Comparison of ENCODE assay signal across 1 cellular context in the genomic region with DNA sequence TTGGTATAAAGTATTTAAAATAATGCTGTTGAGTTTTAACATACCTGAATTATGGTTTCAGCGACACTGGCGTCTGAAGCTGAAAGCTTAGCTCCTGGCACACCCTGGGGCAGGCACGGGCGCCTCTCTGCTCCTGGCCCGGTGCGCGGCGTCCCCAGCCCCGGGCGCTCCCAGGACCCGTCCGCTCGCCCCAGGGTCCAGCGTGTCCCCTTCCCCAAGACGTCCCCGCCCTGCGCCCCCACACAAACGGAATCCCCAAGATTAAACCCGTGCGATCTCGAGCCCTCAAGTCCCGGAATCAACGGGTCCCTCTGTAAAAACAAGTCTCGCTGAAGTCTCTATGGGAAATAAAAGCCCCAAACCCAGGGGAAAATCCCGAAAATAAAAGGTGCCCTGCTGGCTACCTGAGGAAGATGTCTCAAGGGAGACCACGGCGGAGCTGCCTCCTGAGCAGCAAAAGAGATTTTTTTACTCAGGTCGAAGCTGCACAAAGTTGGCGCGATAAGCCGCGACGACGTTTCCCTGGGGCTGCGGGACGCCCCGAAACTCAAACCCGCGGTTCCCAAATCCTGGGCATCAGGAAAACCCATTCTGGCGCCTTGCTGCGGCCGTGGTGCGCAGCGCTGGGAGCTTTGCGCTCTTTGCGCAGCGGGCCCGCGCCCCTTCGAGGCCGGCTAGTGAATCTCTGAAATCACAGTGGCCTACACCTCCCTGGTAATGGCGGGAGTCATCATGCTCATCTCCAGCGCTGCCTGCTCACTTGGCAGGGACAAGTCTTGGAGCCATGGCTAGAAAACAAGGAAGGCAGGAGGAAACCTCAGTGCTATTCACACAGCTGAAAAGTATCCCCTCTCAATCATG.
TF ChIP-seq lines count a peak whose summit lies in the region.

No MANE protein-coding gene starts in this region.

TF ChIP-seq in HepG2, 621 proteins besides CTCF, POLR2A, EP300 and RAD21:
- TF ChIP-seq HNRNPLL (IDR thresholded peaks at IDR 0.05; ENCODE audit: low read depth, low read length, poor library complexity, severe bottlenecking) = peak; percentile 100
- TF ChIP-seq, protein P1, sequence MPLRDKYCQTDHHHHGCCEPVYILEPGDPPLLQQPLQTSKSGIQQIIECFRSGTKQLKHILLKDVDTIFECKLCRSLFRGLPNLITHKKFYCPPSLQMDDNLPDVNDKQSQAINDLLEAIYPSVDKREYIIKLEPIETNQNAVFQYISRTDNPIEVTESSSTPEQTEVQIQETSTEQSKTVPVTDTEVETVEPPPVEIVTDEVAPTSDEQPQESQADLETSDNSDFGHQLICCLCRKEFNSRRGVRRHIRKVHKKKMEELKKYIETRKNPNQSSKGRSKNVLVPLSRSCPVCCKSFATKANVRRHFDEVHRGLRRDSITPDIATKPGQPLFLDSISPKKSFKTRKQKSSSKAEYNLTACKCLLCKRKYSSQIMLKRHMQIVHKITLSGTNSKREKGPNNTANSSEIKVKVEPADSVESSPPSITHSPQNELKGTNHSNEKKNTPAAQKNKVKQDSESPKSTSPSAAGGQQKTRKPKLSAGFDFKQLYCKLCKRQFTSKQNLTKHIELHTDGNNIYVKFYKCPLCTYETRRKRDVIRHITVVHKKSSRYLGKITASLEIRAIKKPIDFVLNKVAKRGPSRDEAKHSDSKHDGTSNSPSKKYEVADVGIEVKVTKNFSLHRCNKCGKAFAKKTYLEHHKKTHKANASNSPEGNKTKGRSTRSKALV (CRISPR knock-in tag; IDR thresholded peaks at IDR 0.05) = peak; percentile 36; the same call in 1 of the 2 replicates
- TF ChIP-seq HNRNPH1 (optimal IDR thresholded peaks at IDR 0.05; ENCODE audit: low read depth, low read length) = peak; percentile 30
- TF ChIP-seq, protein P2, sequence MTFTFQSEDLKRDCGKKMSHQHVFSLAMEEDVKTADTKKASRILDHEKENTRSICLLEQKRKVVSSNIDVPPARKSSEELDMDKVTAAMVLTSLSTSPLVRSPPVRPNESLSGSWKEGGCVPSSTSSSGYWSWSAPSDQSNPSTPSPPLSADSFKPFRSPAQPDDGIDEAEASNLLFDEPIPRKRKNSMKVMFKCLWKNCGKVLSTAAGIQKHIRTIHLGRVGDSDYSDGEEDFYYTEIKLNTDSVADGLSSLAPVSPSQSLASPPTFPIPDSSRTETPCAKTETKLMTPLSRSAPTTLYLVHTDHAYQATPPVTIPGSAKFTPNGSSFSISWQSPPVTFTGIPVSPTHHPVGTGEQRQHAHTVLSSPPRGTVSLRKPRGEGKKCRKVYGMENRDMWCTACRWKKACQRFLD (CRISPR knock-in tag; IDR thresholded peaks at IDR 0.05; ENCODE audit: borderline replicate concordance) = no peak
- TF ChIP-seq, protein P3, sequence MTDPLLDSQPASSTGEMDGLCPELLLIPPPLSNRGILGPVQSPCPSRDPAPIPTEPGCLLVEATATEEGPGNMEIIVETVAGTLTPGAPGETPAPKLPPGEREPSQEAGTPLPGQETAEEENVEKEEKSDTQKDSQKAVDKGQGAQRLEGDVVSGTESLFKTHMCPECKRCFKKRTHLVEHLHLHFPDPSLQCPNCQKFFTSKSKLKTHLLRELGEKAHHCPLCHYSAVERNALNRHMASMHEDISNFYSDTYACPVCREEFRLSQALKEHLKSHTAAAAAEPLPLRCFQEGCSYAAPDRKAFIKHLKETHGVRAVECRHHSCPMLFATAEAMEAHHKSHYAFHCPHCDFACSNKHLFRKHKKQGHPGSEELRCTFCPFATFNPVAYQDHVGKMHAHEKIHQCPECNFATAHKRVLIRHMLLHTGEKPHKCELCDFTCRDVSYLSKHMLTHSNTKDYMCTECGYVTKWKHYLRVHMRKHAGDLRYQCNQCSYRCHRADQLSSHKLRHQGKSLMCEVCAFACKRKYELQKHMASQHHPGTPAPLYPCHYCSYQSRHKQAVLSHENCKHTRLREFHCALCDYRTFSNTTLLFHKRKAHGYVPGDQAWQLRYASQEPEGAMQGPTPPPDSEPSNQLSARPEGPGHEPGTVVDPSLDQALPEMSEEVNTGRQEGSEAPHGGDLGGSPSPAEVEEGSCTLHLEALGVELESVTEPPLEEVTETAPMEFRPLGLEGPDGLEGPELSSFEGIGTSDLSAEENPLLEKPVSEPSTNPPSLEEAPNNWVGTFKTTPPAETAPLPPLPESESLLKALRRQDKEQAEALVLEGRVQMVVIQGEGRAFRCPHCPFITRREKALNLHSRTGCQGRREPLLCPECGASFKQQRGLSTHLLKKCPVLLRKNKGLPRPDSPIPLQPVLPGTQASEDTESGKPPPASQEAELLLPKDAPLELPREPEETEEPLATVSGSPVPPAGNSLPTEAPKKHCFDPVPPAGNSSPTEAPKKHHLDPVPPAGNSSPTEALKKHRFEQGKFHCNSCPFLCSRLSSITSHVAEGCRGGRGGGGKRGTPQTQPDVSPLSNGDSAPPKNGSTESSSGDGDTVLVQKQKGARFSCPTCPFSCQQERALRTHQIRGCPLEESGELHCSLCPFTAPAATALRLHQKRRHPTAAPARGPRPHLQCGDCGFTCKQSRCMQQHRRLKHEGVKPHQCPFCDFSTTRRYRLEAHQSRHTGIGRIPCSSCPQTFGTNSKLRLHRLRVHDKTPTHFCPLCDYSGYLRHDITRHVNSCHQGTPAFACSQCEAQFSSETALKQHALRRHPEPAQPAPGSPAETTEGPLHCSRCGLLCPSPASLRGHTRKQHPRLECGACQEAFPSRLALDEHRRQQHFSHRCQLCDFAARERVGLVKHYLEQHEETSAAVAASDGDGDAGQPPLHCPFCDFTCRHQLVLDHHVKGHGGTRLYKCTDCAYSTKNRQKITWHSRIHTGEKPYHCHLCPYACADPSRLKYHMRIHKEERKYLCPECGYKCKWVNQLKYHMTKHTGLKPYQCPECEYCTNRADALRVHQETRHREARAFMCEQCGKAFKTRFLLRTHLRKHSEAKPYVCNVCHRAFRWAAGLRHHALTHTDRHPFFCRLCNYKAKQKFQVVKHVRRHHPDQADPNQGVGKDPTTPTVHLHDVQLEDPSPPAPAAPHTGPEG (CRISPR knock-in tag; IDR thresholded peaks at IDR 0.05) = no peak
- TF ChIP-seq, protein P4, sequence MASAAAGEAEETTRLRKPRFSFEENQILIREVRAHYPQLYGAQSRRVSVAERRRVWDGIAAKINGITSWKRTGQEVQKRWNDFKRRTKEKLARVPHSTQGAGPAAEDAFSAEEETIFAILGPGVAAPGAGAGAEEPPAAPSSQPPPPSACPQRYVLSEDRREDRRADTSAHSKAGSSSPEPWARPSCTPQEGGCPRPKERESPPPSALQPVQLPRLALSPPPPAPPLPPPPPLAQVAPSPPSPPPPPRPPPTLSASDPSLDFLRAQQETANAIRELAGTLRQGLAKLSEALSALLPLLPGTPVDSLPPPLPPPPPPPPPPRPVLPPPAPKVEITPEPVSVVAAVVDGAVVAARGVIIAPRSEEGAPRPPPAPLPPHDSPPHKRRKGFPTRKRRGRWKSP (CRISPR knock-in tag; IDR thresholded peaks at IDR 0.05) = peak; percentile 82; the same call in 1 of the 2 replicates
- TF ChIP-seq NAIF1 (CRISPR knock-in tag; IDR thresholded peaks at IDR 0.05; ENCODE audit: borderline replicate concordance) = peak; percentile 97
- TF ChIP-seq SRSF9 (IDR thresholded peaks at IDR 0.05; ENCODE audit: borderline replicate concordance, insufficient read depth, low read depth, low read length, poor library complexity, severe bottlenecking) = no peak
- TF ChIP-seq AGO1 (IDR thresholded peaks at IDR 0.05; ENCODE audit: low read depth, low read length, poor library complexity, severe bottlenecking) = peak; percentile 82
TF ChIP-seq in HepG2: peak in this region for 6.
